8 cellular contexts compared by ENCODE assay signal in the genomic region with DNA sequence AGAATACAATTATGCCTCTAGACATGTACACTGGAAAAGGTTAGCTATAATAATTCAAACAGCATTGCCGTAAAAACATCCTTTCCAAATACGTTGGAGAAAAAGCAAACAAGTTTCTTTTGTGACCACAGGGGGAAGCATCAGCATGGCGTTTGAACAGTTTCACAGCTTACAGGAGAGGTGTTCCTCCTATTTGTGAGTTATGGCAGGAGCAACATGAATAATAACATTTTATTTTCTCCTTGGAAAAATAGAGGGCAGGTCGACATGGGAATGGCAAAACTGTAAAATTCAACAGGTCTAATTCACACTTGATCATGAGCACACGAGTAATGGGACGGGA. TPM values are rescaled to one million over a fixed set of nuclear protein-coding genes. Genes with fewer than 3 reads are reported as not detected.
DNase-seq lines count a peak whose midpoint lies in the region; TF ChIP-seq lines count a peak whose summit lies in the region.

No MANE protein-coding gene starts in this region.

- POLR2A ChIA-PET in BJ (lab: Charles Lee) = interaction anchor here (0.6 kb wide), 1 partner anchor 198 kb away, joined by 5 read pairs; no protein-coding TSS in a partner anchor

- H3K36me3 ChIP-seq in BJ (ENCODE audit: control insufficient read depth, insufficient read depth, low read length) = no peaks in the 10 kb centered on the region
- no peaks in the 10 kb centered on the region for H3K36me3 ChIP-seq in Karpas-422 (ENCODE audit: insufficient read depth, low read length)

- H4K20me1 ChIP-seq in Karpas-422 (ENCODE audit: insufficient read depth, low read depth, low read length) = no peaks in the 10 kb centered on the region

- H3K9ac ChIP-seq in Karpas-422 (ENCODE audit: low read length) = no peak overlapping the region

- intact Hi-C loops in posterior cingulate gyrus (cut with DNase I) = no loop called here

- H3K27me3 ChIP-seq in BJ (ENCODE audit: control insufficient read depth, insufficient read depth, low read length) (no peaks in the 10 kb centered on the region), HL-60 (ENCODE audit: insufficient read depth, poor library complexity, severe bottlenecking) (no peaks in the 10 kb centered on the region), Karpas-422 (ENCODE audit: low read length) (no peaks in the 10 kb centered on the region)

- no peaks in the 10 kb centered on the region for H3K4me1 ChIP-seq in Karpas-422 (ENCODE audit: low read length)

- H3K79me2 ChIP-seq in Karpas-422 (ENCODE audit: low read length) = no peaks in the 10 kb centered on the region

- H3K27ac ChIP-seq in HL-60 (replicated peaks) (no peak overlapping the region), Karpas-422 (ENCODE audit: low read length) (no peak overlapping the region)

- no peak overlapping the region for H3K4me3 ChIP-seq in BJ (ENCODE audit: low read depth, low read length)
- H3K4me3 ChIP-seq in HL-60 (replicated peaks; ENCODE audit: insufficient read depth, low read length) = no peak overlapping the region
- no peak overlapping the region for H3K4me3 ChIP-seq in foreskin fibroblast (ENCODE audit: low read depth in 1 of 2, low read length in 2 of 2)
- no peak overlapping the region for H3K4me3 ChIP-seq in Karpas-422 (ENCODE audit: low read length)

- CTCF ChIA-PET in BJ (lab: Yijun Ruan, JAX) = interaction anchor here (0.8 to 3.2 kb wide), 19 partner anchors 9 to 417 kb away, joined by 3 to 17 read pairs (median 3); no protein-coding TSS in a partner anchor

- no peak overlapping the region for H2AFZ ChIP-seq in Karpas-422 (ENCODE audit: low read length)

- H3K9me2 ChIP-seq in Karpas-422 (replicated peaks; ENCODE audit: insufficient read depth, low read length) = no peaks in the 10 kb centered on the region

- TF ChIP-seq CTCF in BJ (IDR thresholded peaks at IDR 0.05; ENCODE audit: insufficient read depth, low read depth, low read length) (peak; percentile 66), HL-60 (IDR thresholded peaks at IDR 0.05; ENCODE audit: insufficient read depth, low read length) (peak; percentile 5), foreskin fibroblast (IDR thresholded peaks at IDR 0.05; ENCODE audit: low read depth, low read length) (peak; percentile 54)

- H3K9me3 ChIP-seq in Karpas-422 (ENCODE audit: low read length) = no peaks in the 10 kb centered on the region

- DNase-seq in BJ (ENCODE audit: low read depth) = peak; percentile 8
- peak in 1 of 2 experiments; percentile 41 for DNase-seq in HL-60 (ENCODE audit: low read depth in 1 of 2, low spot score in 1 of 2)
- peak; percentile 41 for DNase-seq in RPMI8226
- DNase-seq in foreskin fibroblast = peak; percentile 41 to 65
- DNase-seq in superior temporal gyrus (ENCODE audit: extremely low spot score) = peak; percentile 33
- no peak for DNase-seq in NK-92 treated with Interleukin-12 subunit alpha and Interleukin-12 subunit beta, amount 100 ng/mL, for 24 hours (lab: John Stamatoyannopoulos, UW)
- no peak for DNase-seq in posterior cingulate gyrus
- no peak for DNase-seq in Karpas-422

- no peak overlapping the region for H3K4me2 ChIP-seq in Karpas-422 (ENCODE audit: low read depth, low read length, poor library complexity, severe bottlenecking)

RNA-seq across cellular contexts. Expression of gene GADL1, which starts 39.7 kb away (rescaled TPM):
- polyA plus RNA-seq in BJ (2011; rRNA removed) = not detected in 2 replicates
- polyA minus RNA-seq in BJ (2011; rRNA and poly(A)+ RNA removed) = not detected in 2 replicates
- total RNA-seq in Karpas-422 (2014; rRNA removed; shearing (Covaris generic); ENCODE audit: low replicate concordance) = not detected in 2 replicates

Comparison
In these comparisons a context has a peak if more than half of its experiments do, and no peak if none do; other contexts are left out.
1. DNase-seq: peak in BJ (single experiment), RPMI8226 (single experiment), foreskin fibroblast (2 of 2) and superior temporal gyrus (single experiment); none in NK-92 treated with Interleukin-12 subunit alpha and Interleukin-12 subunit beta, amount 100 ng/mL, for 24 hours (single experiment), posterior cingulate gyrus (0 of 10) and Karpas-422 (single experiment).
2. CTCF ChIP-seq: peak in every context shown above with its lines; median percentile 66 in BJ; 54 in foreskin fibroblast; 5 in HL-60.